10 cellular contexts compared by ENCODE assay signal in genomic region chr9:137243626-137244485, GRCh38. TPM values are rescaled to one million over a fixed set of nuclear protein-coding genes. Genes with fewer than 3 reads are reported as not detected.
DNase-seq lines count a peak whose midpoint lies in the region; ATAC-seq, FAIRE-seq and TF ChIP-seq lines count a peak whose summit lies in the region.
"Had no signal": no experiment of that assay in that cellular context is flagged by ENCODE, and none has a peak within 500 bp of the region (broad histone marks: within the 10 kb centered on the region; RNA-seq: fewer than 3 reads in every experiment).

No MANE protein-coding gene starts in this region.

- no peak for FAIRE-seq in H54 (lab: Jason Lieb, UNC)
- FAIRE-seq: endometrium had no signal

- peak overlapping the region in 1 of 3 donors; percentile 38 for H3K27ac Mint-ChIP-seq in CD4-positive, CD25-positive, alpha-beta regulatory T cell
- H3K27ac Mint-ChIP-seq in T-helper 17 cell = no peak overlapping the region

- H3K36me3 Mint-ChIP-seq in CD4-positive, CD25-positive, alpha-beta regulatory T cell = peaks cover 8% of the 10 kb centered on the region
- H3K36me3 Mint-ChIP-seq in T-helper 17 cell (ENCODE audit: low read depth) = no peaks in the 10 kb centered on the region

- H3K36me3 ChIP-seq in CD4-positive, CD25-positive, alpha-beta regulatory T cell (ENCODE audit: control insufficient read depth, insufficient read depth, low read length) = peaks cover 5% of the 10 kb centered on the region

- no peak for ATAC-seq in CD4-positive, CD25-positive, alpha-beta regulatory T cell (ENCODE audit: low read depth in 2 of 2)
- ATAC-seq in T-helper 17 cell = no peak
- ATAC-seq in GM21390 (IDR thresholded peaks at IDR 0.05; ENCODE audit: unreplicated experiment) = no peak

- peaks cover 6% of the 10 kb centered on the region for H3K27me3 Mint-ChIP-seq in CD4-positive, CD25-positive, alpha-beta regulatory T cell
- H3K27me3 Mint-ChIP-seq in T-helper 17 cell = no peaks in the 10 kb centered on the region

- H3K9me3 ChIP-seq in CD4-positive, CD25-positive, alpha-beta regulatory T cell (ENCODE audit: control insufficient read depth in 2 of 2, low read length in 2 of 2) = no peaks in the 10 kb centered on the region
- H3K9me3 ChIP-seq in T-helper 17 cell (ENCODE audit: control insufficient read depth, low read length, poor library complexity, severe bottlenecking) = no peaks in the 10 kb centered on the region

- H3K4me3 ChIP-seq in CD4-positive, CD25-positive, alpha-beta regulatory T cell (ENCODE audit: low read depth, low read length) = no peak overlapping the region

- peaks cover 0 to 31% (median 15%) of the 10 kb centered on the region in 4 donors for H3K4me1 Mint-ChIP-seq in CD4-positive, CD25-positive, alpha-beta regulatory T cell
- H3K4me1 Mint-ChIP-seq in T-helper 17 cell = peaks cover 13% of the 10 kb centered on the region

- TF ChIP-seq POLR2A in H54 (IDR thresholded peaks at IDR 0.05; ENCODE audit: low read depth, low read length) = peak; percentile 71

- no peaks in the 10 kb centered on the region for H3K27me3 ChIP-seq in CD4-positive, CD25-positive, alpha-beta regulatory T cell (ENCODE audit: control insufficient read depth, insufficient read depth, low read length)

- H3K4me1 ChIP-seq in CD4-positive, CD25-positive, alpha-beta regulatory T cell (ENCODE audit: control insufficient read depth, insufficient read depth, low read length, poor library complexity, severe bottlenecking) = peaks cover 31% of the 10 kb centered on the region

- DNase-seq in CD4-positive, CD25-positive, alpha-beta regulatory T cell = no peak
- DNase-seq in H54 (ENCODE audit: insufficient read length, low spot score) (peak; percentile 82), T-helper 17 cell (no peak), glomerular visceral epithelial cell (ENCODE audit: extremely low spot score) (peak; percentile 40), C1 segment of cervical spinal cord (lab: John Stamatoyannopoulos, UW) (no peak), COLO829 (ENCODE audit: low spot score) (no peak), KG1 (lab: John Stamatoyannopoulos, UW) (no peak)
- DNase-seq: NCI-H187 treated with DMSO at 0.1 percent for 48 hours had no signal

- no peaks in the 10 kb centered on the region for H3K9me3 Mint-ChIP-seq in CD4-positive, CD25-positive, alpha-beta regulatory T cell

- peak overlapping the region; percentile 43 to 71 (median 51) for H3K4me3 Mint-ChIP-seq in CD4-positive, CD25-positive, alpha-beta regulatory T cell
- H3K4me3 Mint-ChIP-seq in T-helper 17 cell = peak overlapping the region; percentile 21

- no peak overlapping the region for H3K27ac ChIP-seq in CD4-positive, CD25-positive, alpha-beta regulatory T cell (ENCODE audit: insufficient read depth, low read length, poor library complexity, severe bottlenecking)

RNA-seq across cellular contexts. Expression of gene TUBB4B, which starts 2.8 kb away (rescaled TPM):
- total RNA-seq in CD4-positive, CD25-positive, alpha-beta regulatory T cell = 100 TPM
- 10 to 100 TPM; 56.7 to 87.4 (median 71.8) TPM for polyA plus RNA-seq in CD4-positive, CD25-positive, alpha-beta regulatory T cell
- 10 to 100 TPM; 81.0 to 90.5 TPM for total RNA-seq in T-helper 17 cell

RNA-seq across cellular contexts. Expression of gene STPG3, which starts 7.2 kb away (rescaled TPM):
- total RNA-seq in CD4-positive, CD25-positive, alpha-beta regulatory T cell = not detected
- polyA plus RNA-seq in CD4-positive, CD25-positive, alpha-beta regulatory T cell = not detected
- under 1 TPM in 1 of 2 donors, not detected in 1; 0.62 TPM for total RNA-seq in T-helper 17 cell

RNA-seq across cellular contexts. Expression of gene NELFB, which starts 11.3 kb away (rescaled TPM):
- total RNA-seq in CD4-positive, CD25-positive, alpha-beta regulatory T cell = 46.4 TPM
- 10 to 100 TPM; 22.3 to 27.1 (median 23.7) TPM for polyA plus RNA-seq in CD4-positive, CD25-positive, alpha-beta regulatory T cell
- 10 to 100 TPM; 33.2 to 37.8 TPM for total RNA-seq in T-helper 17 cell

RNA-seq across cellular contexts. Expression of gene SLC34A3, which starts 13.2 kb away (rescaled TPM):
- not detected for total RNA-seq in CD4-positive, CD25-positive, alpha-beta regulatory T cell
- not detected for polyA plus RNA-seq in CD4-positive, CD25-positive, alpha-beta regulatory T cell
- total RNA-seq in T-helper 17 cell = not detected

RNA-seq across cellular contexts. Expression of gene RNF224, which starts 16.6 kb away (rescaled TPM):
- total RNA-seq in CD4-positive, CD25-positive, alpha-beta regulatory T cell = not detected
- not detected for polyA plus RNA-seq in CD4-positive, CD25-positive, alpha-beta regulatory T cell
- not detected for total RNA-seq in T-helper 17 cell

Comparison
In these comparisons a context has a peak if more than half of its experiments do, and no peak if none do; other contexts are left out.
1. DNase-seq: peak in H54 (single experiment) and glomerular visceral epithelial cell (single experiment); none in CD4-positive, CD25-positive, alpha-beta regulatory T cell (0 of 3), T-helper 17 cell (0 of 3), C1 segment of cervical spinal cord (0 of 14), COLO829 (single experiment) and KG1 (single experiment).